Comparison of ENCODE assay signal across 19 cellular contexts in genomic region chr4:108483650-108484049, GRCh38.
DNase-seq lines count a peak whose midpoint lies in the region; ATAC-seq lines count a peak whose summit lies in the region.
"Had no signal": no experiment of that assay in that cellular context is flagged by ENCODE, and none has a peak within 500 bp of the region (broad histone marks: within the 10 kb centered on the region; RNA-seq: fewer than 3 reads in every experiment).

No MANE protein-coding gene starts in this region.

- H3K4me1 Mint-ChIP-seq in activated naive CD4-positive, alpha-beta T cell treated with anti-CD3 and anti-CD28 coated beads, Interleukin-2, amount 50 U/mL, for 24 hours, result peaks cover 42% of the 10 kb centered on the region
- peaks cover 33% of the 10 kb centered on the region for H3K4me1 Mint-ChIP-seq in activated naive CD8-positive, alpha-beta T cell treated with anti-CD3 and anti-CD28 coated beads, Interleukin-2, amount 50 U/mL, for 24 hours
- H3K4me1 Mint-ChIP-seq in stimulated activated naive CD8-positive, alpha-beta T cell treated with anti-CD3 and anti-CD28 coated beads, Interleukin-15, amount 100 ng/mL, for 72 hours, result peaks cover 46% of the 10 kb centered on the region

- ATAC-seq in activated naive CD8-positive, alpha-beta T cell treated with anti-CD3 and anti-CD28 coated beads, Interleukin-2, amount 50 U/mL, for 24 hours, result peak; percentile 35
- peak; percentile 60 for ATAC-seq in stimulated activated naive CD8-positive, alpha-beta T cell treated with anti-CD3 and anti-CD28 coated beads, Interleukin-15, amount 100 ng/mL, for 72 hours
- ATAC-seq: left lung, mucosa of descending colon had no signal

- peak overlapping the region; percentile 43 for H3K27ac Mint-ChIP-seq in activated naive CD4-positive, alpha-beta T cell treated with anti-CD3 and anti-CD28 coated beads, Interleukin-2, amount 50 U/mL, for 24 hours
- H3K27ac Mint-ChIP-seq in activated naive CD8-positive, alpha-beta T cell treated with anti-CD3 and anti-CD28 coated beads, Interleukin-2, amount 50 U/mL, for 24 hours, result peak overlapping the region; percentile 43
- peak overlapping the region; percentile 69 to 90 for H3K27ac Mint-ChIP-seq in stimulated activated naive CD8-positive, alpha-beta T cell treated with anti-CD3 and anti-CD28 coated beads, Interleukin-15, amount 100 ng/mL, for 72 hours

- no peak for DNase-seq in activated naive CD4-positive, alpha-beta T cell treated with anti-CD3 and anti-CD28 coated beads, Interleukin-2, amount 50 U/mL, for 16 hours
- DNase-seq in NCI-H69 (lab: John Stamatoyannopoulos, UW), result peak; percentile 16
- DNase-seq in activated naive CD8-positive, alpha-beta T cell treated with anti-CD3 and anti-CD28 coated beads, Interleukin-2, amount 50 U/mL, for 24 hours, result no peak
- no peak for DNase-seq in stimulated activated naive CD8-positive, alpha-beta T cell treated with anti-CD3 and anti-CD28 coated beads, Interleukin-15, amount 100 ng/mL, for 72 hours
- no peak for DNase-seq in NCI-H2171 (lab: John Stamatoyannopoulos, UW)
- no peak for DNase-seq in OCI-M2 (lab: John Stamatoyannopoulos, UW; ENCODE audit: unreplicated experiment)
- DNase-seq in GM19238 (ENCODE audit: insufficient read length, low spot score), result no peak
- DNase-seq: activated CD4-positive, CD25-positive, alpha-beta regulatory T cell; anterior cingulate cortex; cerebellar nuclear complex; effector CD8-positive, alpha-beta T cell; left lung; MG63; mucosa of descending colon; NCI-H2081; NCI-H526; nucleus accumbens; SHP77 treated with DMSO at 0.1 percent for 48 hours had no signal

- H3K27me3 Mint-ChIP-seq in activated naive CD4-positive, alpha-beta T cell treated with anti-CD3 and anti-CD28 coated beads, Interleukin-2, amount 50 U/mL, for 24 hours, result no peaks in the 10 kb centered on the region
- no peaks in the 10 kb centered on the region for H3K27me3 Mint-ChIP-seq in activated naive CD8-positive, alpha-beta T cell treated with anti-CD3 and anti-CD28 coated beads, Interleukin-2, amount 50 U/mL, for 24 hours
- no peaks in the 10 kb centered on the region for H3K27me3 Mint-ChIP-seq in stimulated activated naive CD8-positive, alpha-beta T cell treated with anti-CD3 and anti-CD28 coated beads, Interleukin-15, amount 100 ng/mL, for 72 hours

- peak overlapping the region; percentile 69 for H3K4me3 Mint-ChIP-seq in activated naive CD4-positive, alpha-beta T cell treated with anti-CD3 and anti-CD28 coated beads, Interleukin-2, amount 50 U/mL, for 24 hours
- H3K4me3 Mint-ChIP-seq in activated naive CD8-positive, alpha-beta T cell treated with anti-CD3 and anti-CD28 coated beads, Interleukin-2, amount 50 U/mL, for 24 hours, result peak overlapping the region; percentile 58
- H3K4me3 Mint-ChIP-seq in stimulated activated naive CD8-positive, alpha-beta T cell treated with anti-CD3 and anti-CD28 coated beads, Interleukin-15, amount 100 ng/mL, for 72 hours, result peak overlapping the region; percentile 74 to 80

- no peaks in the 10 kb centered on the region for H3K36me3 Mint-ChIP-seq in activated naive CD4-positive, alpha-beta T cell treated with anti-CD3 and anti-CD28 coated beads, Interleukin-2, amount 50 U/mL, for 24 hours
- H3K36me3 Mint-ChIP-seq in activated naive CD8-positive, alpha-beta T cell treated with anti-CD3 and anti-CD28 coated beads, Interleukin-2, amount 50 U/mL, for 24 hours (ENCODE audit: low read depth), result no peaks in the 10 kb centered on the region

- H3K9me3 Mint-ChIP-seq in activated naive CD4-positive, alpha-beta T cell treated with anti-CD3 and anti-CD28 coated beads, Interleukin-2, amount 50 U/mL, for 24 hours, result no peaks in the 10 kb centered on the region
- no peaks in the 10 kb centered on the region for H3K9me3 Mint-ChIP-seq in activated naive CD8-positive, alpha-beta T cell treated with anti-CD3 and anti-CD28 coated beads, Interleukin-2, amount 50 U/mL, for 24 hours
- H3K9me3 Mint-ChIP-seq in stimulated activated naive CD8-positive, alpha-beta T cell treated with anti-CD3 and anti-CD28 coated beads, Interleukin-15, amount 100 ng/mL, for 72 hours, result no peaks in the 10 kb centered on the region
